ENCODE assay signal across 8 cellular contexts in the genomic region with DNA sequence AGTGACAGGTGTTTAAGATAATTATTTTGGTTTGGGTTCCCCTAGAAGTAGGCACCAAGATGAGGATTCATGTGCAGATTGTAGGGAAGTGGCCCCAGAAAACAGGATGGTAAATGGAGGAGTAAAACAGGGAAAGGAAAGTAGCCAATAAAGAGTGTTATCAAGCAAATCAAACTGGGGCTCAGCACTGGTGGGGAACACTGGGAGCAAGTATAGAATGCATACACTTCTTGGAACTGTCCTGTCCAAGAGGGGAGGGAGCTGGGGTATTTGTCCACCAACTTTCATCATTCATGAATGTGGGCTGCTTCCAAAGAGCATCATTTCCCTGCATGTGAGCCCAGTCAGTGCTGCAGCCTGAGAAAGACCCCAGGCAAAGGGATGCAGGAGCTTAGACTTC.
"Had no signal": no experiment of that assay in that cellular context is flagged by ENCODE, and none has a peak within 500 bp of the region (broad histone marks: within the 10 kb centered on the region; RNA-seq: fewer than 3 reads in every experiment).

No MANE protein-coding gene starts in this region.

- H3K27me3 Mint-ChIP-seq: IgD-negative memory B cell had no signal

- DNase-seq: IMR-90, KBM-7, KG1 had no signal

- H3K9ac ChIP-seq: KMS-11 had no signal

- H3K4me2 ChIP-seq: KMS-11 had no signal

- H3K4me3 Mint-ChIP-seq: IgD-negative memory B cell had no signal

- ATAC-seq: HepG2, K562 had no signal

- H3K4me1 Mint-ChIP-seq: IgD-negative memory B cell had no signal

- H3K4me3 ChIP-seq: K562 had no signal

- H3K27ac ChIP-seq: HL-60, KMS-11 had no signal

- H3K27ac Mint-ChIP-seq: IgD-negative memory B cell had no signal

- H3K36me3 Mint-ChIP-seq: IgD-negative memory B cell had no signal
